2 cellular contexts compared by ENCODE assay signal in genomic region chr11:110772863-110773262, GRCh38.
TF ChIP-seq lines count a peak whose summit lies in the region.

No MANE protein-coding gene starts in this region.

TF ChIP-seq in IMR-90, 13 proteins besides CTCF, POLR2A, EP300 and RAD21:
- TF ChIP-seq NFE2L2 (IDR thresholded peaks at IDR 0.05; ENCODE audit: low read depth, low read length): no peak

TF ChIP-seq in WTC11, 78 proteins besides CTCF, POLR2A, EP300 and RAD21:
- TF ChIP-seq JUN (CRISPR knock-in tag; IDR thresholded peaks at IDR 0.05) (no peak), ZBTB21 (CRISPR knock-in tag; IDR thresholded peaks at IDR 0.05; ENCODE audit: borderline replicate concordance) (no peak)
- TF ChIP-seq, protein P1, sequence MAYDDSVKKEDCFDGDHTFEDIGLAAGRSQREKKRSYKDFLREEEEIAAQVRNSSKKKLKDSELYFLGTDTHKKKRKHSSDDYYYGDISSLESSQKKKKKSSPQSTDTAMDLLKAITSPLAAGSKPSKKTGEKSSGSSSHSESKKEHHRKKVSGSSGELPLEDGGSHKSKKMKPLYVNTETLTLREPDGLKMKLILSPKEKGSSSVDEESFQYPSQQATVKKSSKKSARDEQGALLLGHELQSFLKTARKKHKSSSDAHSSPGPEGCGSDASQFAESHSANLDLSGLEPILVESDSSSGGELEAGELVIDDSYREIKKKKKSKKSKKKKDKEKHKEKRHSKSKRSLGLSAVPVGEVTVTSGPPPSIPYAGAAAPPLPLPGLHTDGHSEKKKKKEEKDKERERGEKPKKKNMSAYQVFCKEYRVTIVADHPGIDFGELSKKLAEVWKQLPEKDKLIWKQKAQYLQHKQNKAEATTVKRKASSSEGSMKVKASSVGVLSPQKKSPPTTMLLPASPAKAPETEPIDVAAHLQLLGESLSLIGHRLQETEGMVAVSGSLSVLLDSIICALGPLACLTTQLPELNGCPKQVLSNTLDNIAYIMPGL (CRISPR knock-in tag; IDR thresholded peaks at IDR 0.05): no peak
